ENCODE assay signal across 27 cellular contexts in the genomic region with DNA sequence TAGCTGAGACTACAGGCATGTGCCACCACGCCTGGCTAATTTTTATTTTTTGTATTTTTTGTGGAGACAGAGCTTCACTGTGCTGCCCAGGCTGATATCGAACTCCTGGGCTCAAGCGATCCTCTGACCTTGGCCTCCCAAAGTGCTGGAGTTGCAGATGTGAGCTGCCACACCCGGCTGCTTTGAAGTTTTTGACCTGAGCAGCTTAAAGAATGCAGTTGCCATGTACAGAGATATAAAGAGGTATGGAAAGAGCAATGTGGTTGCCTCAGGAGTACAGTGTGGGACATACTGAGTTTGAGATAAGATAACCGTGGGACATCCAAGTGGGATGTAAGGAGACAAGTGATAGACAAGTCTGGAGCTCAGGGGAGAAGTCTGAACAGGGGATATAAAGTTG.
"Had no signal": no experiment of that assay in that cellular context is flagged by ENCODE, and none has a peak within 500 bp of the region (broad histone marks: within the 10 kb centered on the region; RNA-seq: fewer than 3 reads in every experiment).

No MANE protein-coding gene starts in this region.

- H3K9me3 ChIP-seq: stomach, suprapubic skin, testis, thoracic aorta, thyroid gland, tibial artery, tibial nerve, transverse colon, upper lobe of left lung, upper lobe of right lung, uterus, vagina had no signal

- H3K36me3 ChIP-seq: stomach, suprapubic skin, thoracic aorta, thyroid gland, tibial artery, tibial nerve, transverse colon, upper lobe of left lung, upper lobe of right lung, uterus, vagina had no signal

- H3K4me1 Mint-ChIP-seq: stimulated activated effector memory CD8-positive, alpha-beta T cell treated with anti-CD3 and anti-CD28 coated beads, Interleukin-12 subunit alpha, Interleukin-12 subunit beta, amount 100 ng/mL, for 72 hours; stimulated activated memory B cell treated with anti-CD40 and anti-IgM and Interleukin-4, amounts not matched to agents 10 μg/mL and 1 μg/mL and 100 μg/mL, for 72 hours; stimulated activated naive B cell treated with anti-CD40 and anti-IgM and Interleukin-4, amounts not matched to agents 10 μg/mL and 1 μg/mL and 100 μg/mL, for 72 hours; stimulated activated naive CD8-positive, alpha-beta T cell treated with anti-CD3 and anti-CD28 coated beads, Interleukin-15, amount 100 ng/mL, for 72 hours had no signal

- H3K27ac Mint-ChIP-seq: stimulated activated effector memory CD8-positive, alpha-beta T cell treated with anti-CD3 and anti-CD28 coated beads, Interleukin-12 subunit alpha, Interleukin-12 subunit beta, amount 100 ng/mL, for 72 hours; stimulated activated memory B cell treated with anti-CD40 and anti-IgM and Interleukin-4, amounts not matched to agents 10 μg/mL and 1 μg/mL and 100 μg/mL, for 72 hours; stimulated activated naive B cell treated with anti-CD40 and anti-IgM and Interleukin-4, amounts not matched to agents 10 μg/mL and 1 μg/mL and 100 μg/mL, for 72 hours; stimulated activated naive CD8-positive, alpha-beta T cell treated with anti-CD3 and anti-CD28 coated beads, Interleukin-15, amount 100 ng/mL, for 72 hours; stimulated activated naive CD8-positive, alpha-beta T cell treated with anti-CD3 and anti-CD28 coated beads, Interleukin-15, Interleukin-2, amounts not matched to agents 100 ng/mL and 50 ng/mL, for 24 hours; type B pancreatic cell had no signal

- H3K27me3 ChIP-seq: testis, thyroid gland, tibial nerve, upper lobe of left lung, upper lobe of right lung, uterus, vagina had no signal

- H3K4me3 ChIP-seq: stomach, suprapubic skin, testis, thoracic aorta, thyroid gland, tibial artery, tibial nerve, transverse colon, upper lobe of left lung, upper lobe of right lung, uterus, vagina had no signal

- H3K36me3 Mint-ChIP-seq: stimulated activated effector memory CD8-positive, alpha-beta T cell treated with anti-CD3 and anti-CD28 coated beads, Interleukin-12 subunit alpha, Interleukin-12 subunit beta, amount 100 ng/mL, for 72 hours; stimulated activated memory B cell treated with anti-CD40 and anti-IgM and Interleukin-4, amounts not matched to agents 10 μg/mL and 1 μg/mL and 100 μg/mL, for 72 hours; type B pancreatic cell had no signal

- H3K4me3 Mint-ChIP-seq: stimulated activated effector memory CD8-positive, alpha-beta T cell treated with anti-CD3 and anti-CD28 coated beads, Interleukin-12 subunit alpha, Interleukin-12 subunit beta, amount 100 ng/mL, for 72 hours; stimulated activated memory B cell treated with anti-CD40 and anti-IgM and Interleukin-4, amounts not matched to agents 10 μg/mL and 1 μg/mL and 100 μg/mL, for 72 hours; stimulated activated naive B cell treated with anti-CD40 and anti-IgM and Interleukin-4, amounts not matched to agents 10 μg/mL and 1 μg/mL and 100 μg/mL, for 72 hours; stimulated activated naive CD8-positive, alpha-beta T cell treated with anti-CD3 and anti-CD28 coated beads, Interleukin-15, amount 100 ng/mL, for 72 hours; stimulated activated naive CD8-positive, alpha-beta T cell treated with anti-CD3 and anti-CD28 coated beads, Interleukin-15, Interleukin-2, amounts not matched to agents 100 ng/mL and 50 ng/mL, for 24 hours; type B pancreatic cell had no signal

- DNase-seq: stimulated activated CD4-positive, alpha-beta T cell treated with anti-CD3 and anti-CD28 coated beads, Interleukin-2, amount 100 ng/mL, for 48 hours; stimulated activated CD4-positive, alpha-beta T cell treated with anti-CD3 and anti-CD28 coated beads, Interleukin-4, amount 100 ng/mL, for 1 hour; stimulated activated CD4-positive, alpha-beta T cell treated with anti-CD3 and anti-CD28 coated beads, Interleukin-4, amount 100 ng/mL, for 24 hours; stimulated activated CD4-positive, alpha-beta T cell treated with anti-CD3 and anti-CD28 coated beads, Interleukin-4, amount 100 ng/mL, for 4 hours; stimulated activated CD8-positive, alpha-beta memory T cell treated with anti-CD3 and anti-CD28 coated beads, Interleukin-4, amount 100 ng/mL, for 48 hours; stimulated activated naive B cell treated with anti-CD40 and anti-IgM and Interleukin-4, amounts not matched to agents 10 μg/mL and 1 μg/mL and 100 μg/mL, for 72 hours; stimulated activated naive CD4-positive, alpha-beta T cell; stimulated activated naive CD4-positive, alpha-beta T cell treated with Interleukin-2 at 50 U/mL for 16 hours; stimulated activated naive CD8-positive, alpha-beta T cell treated with anti-CD3 and anti-CD28 coated beads, Interleukin-15, amount 100 ng/mL, for 72 hours; stimulated activated naive CD8-positive, alpha-beta T cell treated with anti-CD3 and anti-CD28 coated beads, Interleukin-15, Interleukin-2, amounts not matched to agents 100 U/mL and 50 U/mL, for 24 hours; stomach; substantia nigra; testis; thyroid gland; tibial artery; transverse colon; upper lobe of left lung; upper lobe of right lung; uterus had no signal

- H3K9me3 Mint-ChIP-seq: stimulated activated effector memory CD8-positive, alpha-beta T cell treated with anti-CD3 and anti-CD28 coated beads, Interleukin-12 subunit alpha, Interleukin-12 subunit beta, amount 100 ng/mL, for 72 hours; type B pancreatic cell had no signal

- H3K4me1 ChIP-seq: stomach, suprapubic skin, testis, thyroid gland, tibial artery, tibial nerve, transverse colon, upper lobe of left lung, upper lobe of right lung, uterus, vagina had no signal
